Comparison of ENCODE assay signal across 10 cellular contexts in genomic region chr1:23114424-23115079, GRCh38. TPM values are rescaled to one million over a fixed set of nuclear protein-coding genes. Genes with fewer than 3 reads are reported as not detected.
DNase-seq lines count a peak whose midpoint lies in the region; ATAC-seq, FAIRE-seq and TF ChIP-seq lines count a peak whose summit lies in the region.
"Had no signal": no experiment of that assay in that cellular context is flagged by ENCODE, and none has a peak within 500 bp of the region (broad histone marks: within the 10 kb centered on the region; RNA-seq: fewer than 3 reads in every experiment).

No MANE protein-coding gene starts in this region.

- H3K9ac ChIP-seq in astrocyte (ENCODE audit: low read length) = peak overlapping the region; percentile 0

- CTCF ChIA-PET in PC-9 (lab: Charles Lee) = no interaction called here

- H3K27me3 Mint-ChIP-seq in astrocyte (ENCODE audit: low read depth, unreplicated experiment) = no peaks in the 10 kb centered on the region
- no peaks in the 10 kb centered on the region for H3K27me3 Mint-ChIP-seq in naive B cell
- H3K27me3 Mint-ChIP-seq: progenitor cell of endocrine pancreas had no signal

- H2AFZ ChIP-seq in astrocyte (ENCODE audit: low read depth, low read length) (no peak overlapping the region), PC-9 (no peak overlapping the region)

- H3K4me1 Mint-ChIP-seq in astrocyte (ENCODE audit: low read depth, unreplicated experiment) (peaks cover 63% of the 10 kb centered on the region), naive B cell (peaks cover 27 to 51% (median 49%) of the 10 kb centered on the region in 3 donors)

- H3K79me2 ChIP-seq in astrocyte (ENCODE audit: insufficient read depth, low read length) = peaks cover 99% of the 10 kb centered on the region
- peaks cover 57% of the 10 kb centered on the region for H3K79me2 ChIP-seq in PC-9 (ENCODE audit: low read depth)

- H3K36me3 Mint-ChIP-seq in astrocyte (ENCODE audit: low read depth, unreplicated experiment) (no peaks in the 10 kb centered on the region), naive B cell (no peaks in the 10 kb centered on the region)

- no peak for FAIRE-seq in astrocyte (lab: Jason Lieb, UNC)

- H3K27ac ChIP-seq in astrocyte (ENCODE audit: low read depth, low read length) = no peak overlapping the region
- H3K27ac ChIP-seq in PC-9 = no peak overlapping the region

- intact Hi-C loops in PC-9 (cut with micrococcal nuclease; ENCODE audit: unreplicated experiment) = no loop called here

- no peaks in the 10 kb centered on the region for H3K9me3 ChIP-seq in astrocyte (ENCODE audit: insufficient read depth, low read depth, low read length)
- no peaks in the 10 kb centered on the region for H3K9me3 ChIP-seq in PC-9 (ENCODE audit: insufficient read depth, low read depth)
- H3K9me3 ChIP-seq: Caco-2 had no signal

- H3K36me3 ChIP-seq in astrocyte (ENCODE audit: insufficient read depth, low read length) (no peaks in the 10 kb centered on the region), PC-9 (ENCODE audit: low read depth) (no peaks in the 10 kb centered on the region)

- H3K27ac Mint-ChIP-seq in astrocyte (ENCODE audit: unreplicated experiment) = peak overlapping the region; percentile 80
- peak overlapping the region in 4 of 6 donors; percentile 11 to 38 (median 30) for H3K27ac Mint-ChIP-seq in naive B cell

- H3K4me1 ChIP-seq in astrocyte (ENCODE audit: insufficient read depth, low read length) (peaks cover 10% of the 10 kb centered on the region), PC-9 (replicated peaks; ENCODE audit: insufficient read depth) (peaks cover 7% of the 10 kb centered on the region)

- H3K9me2 ChIP-seq in PC-9 (ENCODE audit: insufficient read depth) = no peaks in the 10 kb centered on the region

- H3K9me3 Mint-ChIP-seq in astrocyte (ENCODE audit: unreplicated experiment) = no peaks in the 10 kb centered on the region
- no peaks in the 10 kb centered on the region for H3K9me3 Mint-ChIP-seq in naive B cell

- H3K4me3 ChIP-seq in AG10803 (ENCODE audit: low read length) (no peak overlapping the region), astrocyte (ENCODE audit: insufficient read depth, low read depth, low read length) (no peak overlapping the region), PC-9 (no peak overlapping the region)

- ATAC-seq in GM18858 (IDR thresholded peaks at IDR 0.05; ENCODE audit: unreplicated experiment) = peak; percentile 9
- peak in 1 of 2 donors; percentile 31 for ATAC-seq in naive B cell (ENCODE audit: low read depth in 2 of 2)
- no peak for ATAC-seq in HG03439 (IDR thresholded peaks at IDR 0.05; ENCODE audit: unreplicated experiment)
- ATAC-seq in HG03457 (IDR thresholded peaks at IDR 0.05; ENCODE audit: unreplicated experiment) = no peak

- peak overlapping the region; percentile 9 for H3K4me2 ChIP-seq in astrocyte (ENCODE audit: low read length)
- no peak overlapping the region for H3K4me2 ChIP-seq in PC-9

- POLR2A ChIA-PET in PC-9 (lab: Charles Lee; ENCODE audit: unreplicated experiment) = interaction anchor here (0.6 kb wide), 1 partner anchor 577 kb away, joined by 4 read pairs; no protein-coding TSS in a partner anchor

- TF ChIP-seq CTCF in AG10803 (conservative IDR thresholded peaks at IDR 0.05; ENCODE audit: low read length) (no peak), astrocyte (IDR thresholded peaks at IDR 0.05; ENCODE audit: insufficient read depth, low read depth, low read length) (no peak), PC-9 (conservative IDR thresholded peaks at IDR 0.05) (no peak)

- peak overlapping the region; percentile 45 for H3K4me3 Mint-ChIP-seq in astrocyte (ENCODE audit: unreplicated experiment)
- H3K4me3 Mint-ChIP-seq in naive B cell = no peak overlapping the region

- no peaks in the 10 kb centered on the region for H3F3A ChIP-seq in PC-9 (ENCODE audit: insufficient read depth, low read depth)

- H4K20me1 ChIP-seq in astrocyte (ENCODE audit: insufficient read depth, low read length) (peaks cover 87% of the 10 kb centered on the region), PC-9 (ENCODE audit: insufficient read depth) (no peaks in the 10 kb centered on the region)

- BruUV-seq in PC-9 (replicated peaks; lab: Mats Ljungman, UMichigan) = no TSS peak

- DNase-seq in AG10803 (ENCODE audit: low read depth) = peak; percentile 32
- no peak for DNase-seq in astrocyte (ENCODE audit: low read depth)
- DNase-seq in naive B cell = no peak
- DNase-seq in PC-9 = no peak
- DNase-seq in nucleus accumbens (lab: John Stamatoyannopoulos, UW) = no peak

- H3K27me3 ChIP-seq in astrocyte (ENCODE audit: insufficient read depth, low read length) (no peaks in the 10 kb centered on the region), PC-9 (ENCODE audit: insufficient read depth, low read depth) (no peaks in the 10 kb centered on the region)

RNA-seq across cellular contexts. Expression of gene LUZP1, which starts 54.1 kb away (rescaled TPM):
- total RNA-seq in astrocyte (77.1 and 82.2 TPM in 2 replicates), PC-9 (2021) (35.0 and 37.6 TPM in 2 replicates)
- polyA plus RNA-seq in naive B cell (ENCODE audit: low read depth in 6 of 6) = 10 to 100 TPM in 1 of 6 donors, 1 to 10 TPM in 5; 1.3 to 14.1 (median 7.0) TPM
